In genomic region chr17:66983414-66984021, GRCh38 we compare ENCODE assay signal across 1 cellular context.
TF ChIP-seq lines count a peak whose summit lies in the region.

No MANE protein-coding gene starts in this region.

TF ChIP-seq in H1, 55 proteins besides CTCF, POLR2A, EP300 and RAD21:
- TF ChIP-seq JUN (IDR thresholded peaks at IDR 0.05; ENCODE audit: low read depth, low read length) (no peak), RBBP5 (IDR thresholded peaks at IDR 0.05; ENCODE audit: borderline replicate concordance, low read depth, low read length) (no peak), KDM4A (IDR thresholded peaks at IDR 0.05; ENCODE audit: low read depth, low read length, severe bottlenecking) (no peak), ZNF274 (IDR thresholded peaks at IDR 0.05; ENCODE audit: borderline replicate concordance, extremely low read depth, low read length) (no peak), RNF2 (IDR thresholded peaks at IDR 0.05; ENCODE audit: borderline replicate concordance, low read depth, low read length, missing control alignments, poor library complexity, severe bottlenecking) (no peak), JUND (IDR thresholded peaks at IDR 0.05; ENCODE audit: low read length) (no peak), MAFK (IDR thresholded peaks at IDR 0.05; ENCODE audit: low read depth, low read length) (no peak), ATF3 (IDR thresholded peaks at IDR 0.05; ENCODE audit: insufficient read depth, low read depth, low read length) (no peak), EZH2 (IDR thresholded peaks at IDR 0.05; ENCODE audit: low read depth, low read length, severe bottlenecking) (no peak), CREB1 (IDR thresholded peaks at IDR 0.05) (no peak), CHD2 (IDR thresholded peaks at IDR 0.05; ENCODE audit: low read length) (no peak), SP2 (IDR thresholded peaks at IDR 0.05; ENCODE audit: low read length) (no peak), CTBP2 (IDR thresholded peaks at IDR 0.05; ENCODE audit: borderline replicate concordance, insufficient read depth, insufficient read length, low read length) (no peak), HDAC6 (IDR thresholded peaks at IDR 0.05; ENCODE audit: low read depth, low read length) (no peak)
TF ChIP-seq in H1: peak in this region for 0.
